9 cellular contexts compared by ENCODE assay signal in genomic region chr19:54179921-54180452, GRCh38. TPM values are rescaled to one million over a fixed set of nuclear protein-coding genes. Genes with fewer than 3 reads are reported as not detected.
A peak's percentile ranks its signal among the peaks of the same experiment; 100 is the strongest.
DNase-seq lines count a peak whose midpoint lies in the region; ATAC-seq and TF ChIP-seq lines count a peak whose summit lies in the region.
"Had no signal": no experiment of that assay in that cellular context is flagged by ENCODE, and none has a peak within 500 bp of the region (broad histone marks: within the 10 kb centered on the region; RNA-seq: fewer than 3 reads in every experiment).

No MANE protein-coding gene starts in this region.

- no peak overlapping the region for H3K27ac ChIP-seq in GM23338 (ENCODE audit: low read depth)

- peaks cover 14% of the 10 kb centered on the region for H3K4me1 Mint-ChIP-seq in GM23338
- no peaks in the 10 kb centered on the region for H3K4me1 Mint-ChIP-seq in activated CD8-positive, alpha-beta memory T cell treated with anti-CD3 and anti-CD28 coated beads, Interleukin-2, amount 10 ng/mL, durations not matched to agents 7 days and 5 days

- no peak overlapping the region; the same call in 2 of the 3 replicates for H3K4me3 Mint-ChIP-seq in GM23338
- H3K4me3 Mint-ChIP-seq in activated CD8-positive, alpha-beta memory T cell treated with anti-CD3 and anti-CD28 coated beads, Interleukin-2, amount 10 ng/mL, durations not matched to agents 7 days and 5 days, result no peak overlapping the region

- TF ChIP-seq CTCF in GM23338 (conservative IDR thresholded peaks at IDR 0.05; ENCODE audit: low read depth in 2 of 2), result peak; percentile 64 to 80

- no peaks in the 10 kb centered on the region for H3K9me2 ChIP-seq in GM23338 (ENCODE audit: insufficient read depth)

- H3K27ac Mint-ChIP-seq in GM23338, result peak overlapping the region; percentile 74; the same call in 1 of the 2 replicates
- no peak overlapping the region for H3K27ac Mint-ChIP-seq in activated CD8-positive, alpha-beta memory T cell treated with anti-CD3 and anti-CD28 coated beads, Interleukin-2, amount 10 ng/mL, durations not matched to agents 7 days and 5 days

- H3K4me2 ChIP-seq in GM23338, result no peak overlapping the region

- peaks cover 32% of the 10 kb centered on the region for H3K36me3 Mint-ChIP-seq in GM23338 (ENCODE audit: low read depth)
- peaks cover 8% of the 10 kb centered on the region for H3K36me3 Mint-ChIP-seq in activated CD8-positive, alpha-beta memory T cell treated with anti-CD3 and anti-CD28 coated beads, Interleukin-2, amount 10 ng/mL, durations not matched to agents 7 days and 5 days

- no peaks in the 10 kb centered on the region; the same call in 2 of the 3 replicates for H3K9me3 Mint-ChIP-seq in GM23338
- no peaks in the 10 kb centered on the region for H3K9me3 Mint-ChIP-seq in activated CD8-positive, alpha-beta memory T cell treated with anti-CD3 and anti-CD28 coated beads, Interleukin-2, amount 10 ng/mL, durations not matched to agents 7 days and 5 days (ENCODE audit: low read depth)

- CTCF ChIA-PET in activated CD8-positive, alpha-beta memory T cell treated with anti-CD3 and anti-CD28 coated beads, Interleukin-2, amount 10 ng/mL, durations not matched to agents 7 days and 5 days (lab: Charles Lee), result no interaction called here

- no peaks in the 10 kb centered on the region; the same call in 1 of the 2 replicates for H3K4me1 ChIP-seq in GM23338 (ENCODE audit: insufficient read depth)

- peak; percentile 90 for ATAC-seq in GM23338
- ATAC-seq in esophagus mucosa, result peak; percentile 48
- no peak for ATAC-seq in HG02642 (IDR thresholded peaks at IDR 0.05; ENCODE audit: poor library complexity, unreplicated experiment)
- ATAC-seq in activated CD8-positive, alpha-beta memory T cell treated with anti-CD3 and anti-CD28 coated beads, Interleukin-2, amount 10 ng/mL, durations not matched to agents 7 days and 5 days, result no peak

- H3K4me3 ChIP-seq in GM23338, result no peak overlapping the region

- no peaks in the 10 kb centered on the region for H3K79me2 ChIP-seq in GM23338 (replicated peaks; ENCODE audit: insufficient read depth)

- H3K27me3 Mint-ChIP-seq in GM23338 (ENCODE audit: insufficient read depth, low read depth, poor library complexity), result peaks cover 17% of the 10 kb centered on the region
- no peaks in the 10 kb centered on the region for H3K27me3 Mint-ChIP-seq in activated CD8-positive, alpha-beta memory T cell treated with anti-CD3 and anti-CD28 coated beads, Interleukin-2, amount 10 ng/mL, durations not matched to agents 7 days and 5 days

- H4K20me1 ChIP-seq in GM23338 (replicated peaks; ENCODE audit: insufficient read depth), result peaks cover 13% of the 10 kb centered on the region

- H2AFZ ChIP-seq in GM23338, result no peak overlapping the region

- H3F3A ChIP-seq in GM23338 (replicated peaks; ENCODE audit: low read depth), result peaks cover 7% of the 10 kb centered on the region

- no peaks in the 10 kb centered on the region for H3K27me3 ChIP-seq in GM23338 (ENCODE audit: insufficient read depth)

- H3K36me3 ChIP-seq in GM23338 (ENCODE audit: insufficient read depth), result peaks cover 9% of the 10 kb centered on the region; the same call in 1 of the 2 replicates

- DNase-seq in GM23338 (ENCODE audit: low spot score) (peak; percentile 98), NCI-H69 (lab: John Stamatoyannopoulos, UW) (peak; percentile 98), occipital lobe (lab: John Stamatoyannopoulos, UW) (peak; percentile 22), amniotic stem cell (lab: John Stamatoyannopoulos, UW) (no peak), kidney glomerular epithelial cell (lab: John Stamatoyannopoulos, UW) (no peak)
- DNase-seq in activated CD8-positive, alpha-beta memory T cell treated with anti-CD3 and anti-CD28 coated beads, Interleukin-2, amount 10 ng/mL, durations not matched to agents 7 days and 5 days, result no peak

TF ChIP-seq in GM23338, 12 proteins besides CTCF, POLR2A, EP300 and RAD21 (continues in another document):
- TF ChIP-seq ZNF462 (CRISPR knock-in tag; IDR thresholded peaks at IDR 0.05), result no peak
- TF ChIP-seq NANOG (IDR thresholded peaks at IDR 0.05; ENCODE audit: borderline replicate concordance), result no peak
- TF ChIP-seq POLR2AphosphoS5 (IDR thresholded peaks at IDR 0.05; ENCODE audit: low read depth), result no peak

RNA-seq across cellular contexts. Expression of gene TMC4, which starts 7.0 kb away (rescaled TPM):
- 0.58 and 2.3 TPM in 2 replicates for total RNA-seq in GM23338 (2014; rRNA removed; shearing (Covaris generic))
- 7.8 and 8.2 TPM in 2 replicates for polyA plus RNA-seq in GM23338 (2016; fragmentation: Nextera tagmentation; extraction: Ambion mirVana)
- total RNA-seq in esophagus mucosa, result 36.5 TPM
- not detected for total RNA-seq in occipital lobe
- 1 to 10 TPM in 1 of 2 experiments, under 1 TPM in 1; 0.89 to 1.3 TPM for total RNA-seq in activated CD8-positive, alpha-beta memory T cell treated with anti-CD3 and anti-CD28 coated beads, Interleukin-2, amount 10 ng/mL, durations not matched to agents 7 days and 5 days
- total RNA-seq: glomerular endothelial cell had no signal

RNA-seq across cellular contexts. Expression of gene MBOAT7, which starts 9.4 kb away (rescaled TPM):
- total RNA-seq in GM23338 (2014; rRNA removed; shearing (Covaris generic)), result 140 and 184 TPM in 2 replicates
- 73.5 and 77.8 TPM in 2 replicates for polyA plus RNA-seq in GM23338 (2016; fragmentation: Nextera tagmentation; extraction: Ambion mirVana)
- total RNA-seq in esophagus mucosa (36.7 TPM), occipital lobe (19.2 TPM)
- 10 to 100 TPM; 54.7 to 76.3 TPM for total RNA-seq in activated CD8-positive, alpha-beta memory T cell treated with anti-CD3 and anti-CD28 coated beads, Interleukin-2, amount 10 ng/mL, durations not matched to agents 7 days and 5 days

RNA-seq across cellular contexts. Expression of gene TSEN34, which starts 11.1 kb away (rescaled TPM):
- 51.2 and 53.4 TPM in 2 replicates for total RNA-seq in GM23338 (2014; rRNA removed; shearing (Covaris generic))
- polyA plus RNA-seq in GM23338 (2016; fragmentation: Nextera tagmentation; extraction: Ambion mirVana), result 33.0 and 36.6 TPM in 2 replicates
- total RNA-seq in esophagus mucosa, result 36.1 TPM
- 34.2 TPM for total RNA-seq in occipital lobe
- 10 to 100 TPM; 11.4 to 13.5 TPM for total RNA-seq in activated CD8-positive, alpha-beta memory T cell treated with anti-CD3 and anti-CD28 coated beads, Interleukin-2, amount 10 ng/mL, durations not matched to agents 7 days and 5 days

RNA-seq across cellular contexts. Expression of gene LENG1, which starts 20.5 kb away (rescaled TPM):
- 4.7 TPM in 2 replicates for total RNA-seq in GM23338 (2014; rRNA removed; shearing (Covaris generic))
- 17.2 and 19.3 TPM in 2 replicates for polyA plus RNA-seq in GM23338 (2016; fragmentation: Nextera tagmentation; extraction: Ambion mirVana)
- 3.7 TPM for total RNA-seq in esophagus mucosa
- 4.2 TPM for total RNA-seq in occipital lobe
- total RNA-seq in activated CD8-positive, alpha-beta memory T cell treated with anti-CD3 and anti-CD28 coated beads, Interleukin-2, amount 10 ng/mL, durations not matched to agents 7 days and 5 days, result 1 to 10 TPM; 8.0 to 8.6 TPM

RNA-seq across cellular contexts. Expression of gene RPS9, which starts 20.7 kb away (rescaled TPM):
- total RNA-seq in GM23338 (2014; rRNA removed; shearing (Covaris generic)), result 1,754 and 2,101 TPM in 2 replicates
- polyA plus RNA-seq in GM23338 (2016; fragmentation: Nextera tagmentation; extraction: Ambion mirVana), result 1,060 and 1,149 TPM in 2 replicates
- total RNA-seq in esophagus mucosa (1,727 TPM), occipital lobe (1,641 TPM)
- total RNA-seq in activated CD8-positive, alpha-beta memory T cell treated with anti-CD3 and anti-CD28 coated beads, Interleukin-2, amount 10 ng/mL, durations not matched to agents 7 days and 5 days, result 1,000 to 10,000 TPM; 1,212 to 1,220 TPM

Comparison
In these comparisons a context has a peak if more than half of its experiments do, and no peak if none do; other contexts are left out.
1. ATAC-seq: peak in GM23338 (single experiment) and esophagus mucosa (single experiment); none in HG02642 (single experiment) and activated CD8-positive, alpha-beta memory T cell treated with anti-CD3 and anti-CD28 coated beads, Interleukin-2, amount 10 ng/mL, durations not matched to agents 7 days and 5 days (single experiment).
2. DNase-seq: peak in GM23338 (single experiment), NCI-H69 (single experiment) and occipital lobe (single experiment); none in amniotic stem cell (single experiment), activated CD8-positive, alpha-beta memory T cell treated with anti-CD3 and anti-CD28 coated beads, Interleukin-2, amount 10 ng/mL, durations not matched to agents 7 days and 5 days (single experiment) and kidney glomerular epithelial cell (single experiment).
3. RNA of gene TMC4, which starts 7.0 kb away (total RNA-seq): 36.5 TPM in esophagus mucosa (single experiment); 0.58 to 2.3 TPM in GM23338, 0.89 to 1.3 TPM in activated CD8-positive, alpha-beta memory T cell treated with anti-CD3 and anti-CD28 coated beads, Interleukin-2, amount 10 ng/mL, durations not matched to agents 7 days and 5 days and not detected in occipital lobe (single experiment); every median in the first group is over 10 times any median in the second.